In the genomic region with DNA sequence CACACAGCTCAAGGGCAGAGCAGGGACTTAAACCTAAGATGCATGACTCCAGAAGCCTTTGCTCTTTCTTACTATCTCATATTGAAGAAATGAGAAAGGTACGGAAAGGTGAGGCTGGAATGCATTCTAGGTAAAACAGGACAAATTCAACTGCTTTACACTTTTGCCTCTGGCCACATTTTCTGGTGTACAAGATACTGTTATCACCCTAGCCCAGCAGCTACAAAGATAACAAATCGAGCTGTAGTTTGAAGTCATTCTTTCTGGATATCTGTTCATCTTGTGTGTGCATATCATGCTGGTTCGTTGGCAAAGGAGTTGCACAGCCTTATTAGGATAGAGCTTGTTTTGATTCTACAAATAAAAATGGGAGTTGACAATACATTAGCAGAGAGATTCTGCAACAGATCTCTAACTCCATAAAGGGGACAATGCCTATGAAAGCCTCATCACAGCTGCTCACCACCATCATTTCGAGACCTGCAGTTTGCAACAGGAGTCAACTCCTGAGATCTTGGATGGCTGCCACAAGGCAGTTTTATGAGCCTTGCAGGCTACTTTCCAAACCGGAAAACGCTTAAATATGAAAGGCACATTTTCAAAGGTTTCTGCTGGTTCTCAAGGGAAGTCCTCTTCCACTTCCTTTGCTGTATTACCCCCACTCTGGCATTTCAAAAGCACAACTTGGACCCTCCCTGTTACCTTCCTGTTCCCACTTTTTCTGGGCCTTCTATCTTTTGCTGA, we compare ENCODE assay signal across 15 cellular contexts.
DNase-seq lines count a peak whose midpoint lies in the region; ATAC-seq and TF ChIP-seq lines count a peak whose summit lies in the region.
"Had no signal": no experiment of that assay in that cellular context is flagged by ENCODE, and none has a peak within 500 bp of the region (broad histone marks: within the 10 kb centered on the region; RNA-seq: fewer than 3 reads in every experiment).

No MANE protein-coding gene starts in this region.

- H3K36me3 ChIP-seq in gastroesophageal sphincter, result no peaks in the 10 kb centered on the region
- no peaks in the 10 kb centered on the region for H3K36me3 ChIP-seq in thyroid gland
- H3K36me3 ChIP-seq: MG63 had no signal

- intact Hi-C loops in thyroid gland (cut with DNase I), result no loop called here

- H3K27ac ChIP-seq in gastroesophageal sphincter (peak overlapping the region in 3 of 4 donors; percentile 12 to 50 (median 32)), thyroid gland (peak overlapping the region; percentile 16 to 75 (median 60))
- H3K27ac ChIP-seq: testis had no signal

- H3K4me1 ChIP-seq in gastroesophageal sphincter (peaks cover 7 to 42% (median 11%) of the 10 kb centered on the region in 3 donors), thyroid gland (peaks cover 64 to 86% of the 10 kb centered on the region in 2 donors)
- H3K4me1 ChIP-seq: testis had no signal

- ATAC-seq in gastroesophageal sphincter, result no peak
- ATAC-seq in GM18907 (IDR thresholded peaks at IDR 0.05; ENCODE audit: unreplicated experiment), result no peak
- ATAC-seq: activated CD8-positive, alpha-beta T cell treated with anti-CD3 and anti-CD28 coated beads for 36 hours; HCT116 had no signal

- no peaks in the 10 kb centered on the region for H3K27me3 ChIP-seq in gastroesophageal sphincter
- no peaks in the 10 kb centered on the region for H3K27me3 ChIP-seq in thyroid gland
- H3K27me3 ChIP-seq: MG63, testis had no signal

- TF ChIP-seq EP300 in gastroesophageal sphincter (IDR thresholded peaks at IDR 0.05), result no peak

- DNase-seq in DMS153 (lab: John Stamatoyannopoulos, UW), result peak; percentile 28
- no peak for DNase-seq in DMS153 treated with DMSO at 0.1 percent for 48 hours (lab: John Stamatoyannopoulos, UW; ENCODE audit: unreplicated experiment)
- DNase-seq in NCI-H69 (lab: John Stamatoyannopoulos, UW), result peak; percentile 71
- peak; percentile 58 to 69 for DNase-seq in thyroid gland
- no peak for DNase-seq in NCI-H526 (lab: John Stamatoyannopoulos, UW)
- no peak for DNase-seq in D341Med (ENCODE audit: low spot score)
- DNase-seq: 8988T; activated CD8-positive, alpha-beta T cell treated with anti-CD3 and anti-CD28 coated beads for 36 hours; activated gamma-delta T cell; MG63; right cardiac atrium; testis had no signal

- H3K9me3 ChIP-seq in gastroesophageal sphincter (no peaks in the 10 kb centered on the region), thyroid gland (no peaks in the 10 kb centered on the region)
- H3K9me3 ChIP-seq: MG63, testis had no signal

- 34 to 52% methylated on average over 5 to 6 of the region's 6 CpGs for WGBS in gastroesophageal sphincter (ENCODE audit: low coverage in 1 of 2), 2 donors
- WGBS in thyroid gland, 2 donors, result 33 to 37% methylated on average over 6 of the region's 6 CpGs

- TF ChIP-seq POLR2A in gastroesophageal sphincter (IDR thresholded peaks at IDR 0.05) (no peak), thyroid gland (IDR thresholded peaks at IDR 0.05) (no peak)

- H3K4me3 ChIP-seq in gastroesophageal sphincter (no peak overlapping the region), thyroid gland (replicated peaks in 1 of 3) (no peak overlapping the region)
- H3K4me3 ChIP-seq: MG63, testis had no signal

- TF ChIP-seq CTCF in gastroesophageal sphincter (IDR thresholded peaks at IDR 0.05), result no peak
- no peak for TF ChIP-seq CTCF in thyroid gland (IDR thresholded peaks at IDR 0.05)

Comparison
In these comparisons a context has a peak if more than half of its experiments do, and no peak if none do; other contexts are left out.
1. DNase-seq: peak in DMS153 (single experiment), NCI-H69 (single experiment) and thyroid gland (2 of 2); none in DMS153 treated with DMSO at 0.1 percent for 48 hours (single experiment), NCI-H526 (0 of 2) and D341Med (single experiment).